In genomic region chr4:1042352-1043025, GRCh38 we compare ENCODE assay signal across 27 cellular contexts. TPM values are rescaled to one million over a fixed set of nuclear protein-coding genes. Genes with fewer than 3 reads are reported as not detected.
A peak's percentile ranks its signal among the peaks of the same experiment; 100 is the strongest.
DNase-seq lines count a peak whose midpoint lies in the region; ATAC-seq and TF ChIP-seq lines count a peak whose summit lies in the region.
"Had no signal": no experiment of that assay in that cellular context is flagged by ENCODE, and none has a peak within 500 bp of the region (broad histone marks: within the 10 kb centered on the region; RNA-seq: fewer than 3 reads in every experiment).

No MANE protein-coding gene starts in this region.

- DNase-seq in natural killer cell treated with Interleukin-12 subunit alpha and Interleukin-12 subunit beta and Interleukin-15 and Interleukin-18, amount 100 ng/mL, for 72 hours (ENCODE audit: low spot score): peak; percentile 46
- DNase-seq in natural killer cell (no peak), adipocyte (ENCODE audit: low read depth) (no peak), EL (no peak), HT-29 (ENCODE audit: low spot score) (no peak), ecto neural progenitor cell (ENCODE audit: low spot score) (no peak)
- DNase-seq in activated CD4-positive, alpha-beta T cell treated with anti-CD3 and anti-CD28 coated beads, Interleukin-2, amount 10 ng/mL, durations not matched to agents 24 days and 14 days: no peak
- DNase-seq: activated CD8-positive, alpha-beta memory T cell treated with anti-CD3 and anti-CD28 coated beads, Interleukin-2, amount 50 U/mL, for 48 hours; activated CD8-positive, alpha-beta T cell treated with anti-CD3 and anti-CD28 coated beads for 36 hours; activated naive CD4-positive, alpha-beta T cell treated with Interleukin-2 at 50 U/mL for 16 hours; BE2C; gastrocnemius medialis; left colon; MV-4-11; NCI-H146; NCI-H226; stimulated activated CD4-positive, alpha-beta T cell treated with anti-CD3 and anti-CD28 coated beads, Interleukin-4, amount 100 ng/mL, for 4 hours; SW 1271; upper lobe of right lung had no signal

- no peak for ATAC-seq in natural killer cell treated with Interleukin-12 subunit alpha and Interleukin-12 subunit beta and Interleukin-15 and Interleukin-18, amount 100 ng/mL, for 72 hours
- no peak for ATAC-seq in natural killer cell
- ATAC-seq: body of pancreas, gastrocnemius medialis had no signal

- peak overlapping the region; percentile 64 for H3K9ac ChIP-seq in adipocyte (ENCODE audit: low read length)

- peaks cover 4 to 10% of the 10 kb centered on the region in 2 donors for H3K4me1 Mint-ChIP-seq in natural killer cell treated with Interleukin-12 subunit alpha and Interleukin-12 subunit beta and Interleukin-15 and Interleukin-18, amount 100 ng/mL, for 72 hours (ENCODE audit: low read depth in 2 of 2)
- H3K4me1 Mint-ChIP-seq in natural killer cell (peaks cover 0 to 4% of the 10 kb centered on the region in 2 donors), nephron (peaks cover 39% of the 10 kb centered on the region)
- peaks cover 3% of the 10 kb centered on the region for H3K4me1 Mint-ChIP-seq in activated CD4-positive, alpha-beta T cell treated with anti-CD3 and anti-CD28 coated beads, Interleukin-2, amount 10 ng/mL, durations not matched to agents 24 days and 14 days

- H3K4me1 ChIP-seq in adipocyte (ENCODE audit: control insufficient read depth, insufficient read depth, low read length): peaks cover 64% of the 10 kb centered on the region
- H3K4me1 ChIP-seq: BE2C had no signal

- H3K36me3 ChIP-seq in adipocyte (ENCODE audit: control insufficient read depth, insufficient read depth, low read length, severe bottlenecking): no peaks in the 10 kb centered on the region
- H3K36me3 ChIP-seq: BE2C, gastrocnemius medialis, HAP-1, neutrophil, prostate gland, upper lobe of right lung had no signal

- no peaks in the 10 kb centered on the region for H3K36me3 Mint-ChIP-seq in natural killer cell treated with Interleukin-12 subunit alpha and Interleukin-12 subunit beta and Interleukin-15 and Interleukin-18, amount 100 ng/mL, for 72 hours
- H3K36me3 Mint-ChIP-seq in natural killer cell (no peaks in the 10 kb centered on the region), nephron (ENCODE audit: low read depth) (no peaks in the 10 kb centered on the region)
- H3K36me3 Mint-ChIP-seq in activated CD4-positive, alpha-beta T cell treated with anti-CD3 and anti-CD28 coated beads, Interleukin-2, amount 10 ng/mL, durations not matched to agents 24 days and 14 days (ENCODE audit: low read depth): peaks cover 2% of the 10 kb centered on the region
- H3K36me3 Mint-ChIP-seq: CD8-positive, alpha-beta memory T cell had no signal

- no peak overlapping the region for H3K27ac Mint-ChIP-seq in natural killer cell treated with Interleukin-12 subunit alpha and Interleukin-12 subunit beta and Interleukin-15 and Interleukin-18, amount 100 ng/mL, for 72 hours
- H3K27ac Mint-ChIP-seq in natural killer cell (no peak overlapping the region), nephron (peak overlapping the region in 2 of 3 experiments; percentile 61 to 99)
- H3K27ac Mint-ChIP-seq in activated CD4-positive, alpha-beta T cell treated with anti-CD3 and anti-CD28 coated beads, Interleukin-2, amount 10 ng/mL, durations not matched to agents 24 days and 14 days: no peak overlapping the region
- H3K27ac Mint-ChIP-seq: activated CD8-positive, alpha-beta T cell treated with anti-CD3 and anti-CD28 coated beads for 36 hours had no signal

- no peaks in the 10 kb centered on the region for H3K9me3 ChIP-seq in adipocyte (ENCODE audit: control insufficient read depth, low read length)
- H3K9me3 ChIP-seq: BE2C, body of pancreas, gastrocnemius medialis, HAP-1, neutrophil, prostate gland, upper lobe of right lung had no signal

- H3K9me3 Mint-ChIP-seq in natural killer cell treated with Interleukin-12 subunit alpha and Interleukin-12 subunit beta and Interleukin-15 and Interleukin-18, amount 100 ng/mL, for 72 hours: no peaks in the 10 kb centered on the region
- H3K9me3 Mint-ChIP-seq in natural killer cell (no peaks in the 10 kb centered on the region), nephron (no peaks in the 10 kb centered on the region)
- H3K9me3 Mint-ChIP-seq in activated CD4-positive, alpha-beta T cell treated with anti-CD3 and anti-CD28 coated beads, Interleukin-2, amount 10 ng/mL, durations not matched to agents 24 days and 14 days: no peaks in the 10 kb centered on the region
- H3K9me3 Mint-ChIP-seq: activated CD8-positive, alpha-beta T cell treated with anti-CD3 and anti-CD28 coated beads for 36 hours; CD8-positive, alpha-beta memory T cell had no signal

- no peak overlapping the region for H3K4me3 ChIP-seq in adipocyte (ENCODE audit: low read length)
- H3K4me3 ChIP-seq: body of pancreas, gastrocnemius medialis, HAP-1, hepatocyte, prostate gland, upper lobe of right lung had no signal

- H3K27me3 ChIP-seq in adipocyte (replicated peaks; ENCODE audit: control insufficient read depth, insufficient read depth, low read length): no peaks in the 10 kb centered on the region
- H3K27me3 ChIP-seq: hepatocyte had no signal

- intact Hi-C loops in natural killer cell (cut with micrococcal nuclease): no loop called here
- intact Hi-C loops in activated CD4-positive, alpha-beta T cell treated with anti-CD3 and anti-CD28 coated beads, Interleukin-2, amount 10 ng/mL, durations not matched to agents 24 days and 14 days (cut with micrococcal nuclease): no loop called here

- H3K27me3 Mint-ChIP-seq in natural killer cell treated with Interleukin-12 subunit alpha and Interleukin-12 subunit beta and Interleukin-15 and Interleukin-18, amount 100 ng/mL, for 72 hours: peaks cover 8 to 10% of the 10 kb centered on the region in 2 donors
- peaks cover 14 to 19% of the 10 kb centered on the region in 2 donors for H3K27me3 Mint-ChIP-seq in natural killer cell (ENCODE audit: low read depth in 2 of 2)
- H3K27me3 Mint-ChIP-seq in nephron (ENCODE audit: low read depth): peaks cover 28% of the 10 kb centered on the region
- H3K27me3 Mint-ChIP-seq in activated CD4-positive, alpha-beta T cell treated with anti-CD3 and anti-CD28 coated beads, Interleukin-2, amount 10 ng/mL, durations not matched to agents 24 days and 14 days: peaks cover 17% of the 10 kb centered on the region

- no peak overlapping the region for H3K4me3 Mint-ChIP-seq in natural killer cell treated with Interleukin-12 subunit alpha and Interleukin-12 subunit beta and Interleukin-15 and Interleukin-18, amount 100 ng/mL, for 72 hours
- H3K4me3 Mint-ChIP-seq in natural killer cell (no peak overlapping the region), nephron (no peak overlapping the region)
- no peak overlapping the region for H3K4me3 Mint-ChIP-seq in activated CD4-positive, alpha-beta T cell treated with anti-CD3 and anti-CD28 coated beads, Interleukin-2, amount 10 ng/mL, durations not matched to agents 24 days and 14 days
- H3K4me3 Mint-ChIP-seq: activated CD8-positive, alpha-beta T cell treated with anti-CD3 and anti-CD28 coated beads for 36 hours; activated T-helper 1 cell treated with anti-CD3 and anti-CD28 coated beads, Interleukin-12 subunit alpha, Interleukin-12 subunit beta, Interleukin-2, Interleukin-4 antibody, amounts not matched to agents 30 ng/mL and 10 ng/mL and 1 ng/mL, durations not matched to agents 14 hours and 24 hours and 36 hours; CD8-positive, alpha-beta memory T cell had no signal

- TF ChIP-seq CTCF in natural killer cell (IDR thresholded peaks at IDR 0.05) (no peak), nephron (IDR thresholded peaks at IDR 0.05; ENCODE audit: unreplicated experiment in 3 of 3) (no peak)

RNA-seq across cellular contexts. Expression of gene FGFRL1, which starts 31.1 kb away (rescaled TPM):
- total RNA-seq in natural killer cell treated with Interleukin-12 subunit alpha and Interleukin-12 subunit beta and Interleukin-15 and Interleukin-18, amount 100 ng/mL, for 72 hours: 10 to 100 TPM; 15.2 to 16.6 TPM
- 10 to 100 TPM; 28.0 to 39.8 (median 32.5) TPM for total RNA-seq in natural killer cell
- 74.9 and 76.9 TPM in 2 replicates for total RNA-seq in HT-29 (2014; rRNA removed; shearing (Covaris generic))
- total RNA-seq in activated CD4-positive, alpha-beta T cell treated with anti-CD3 and anti-CD28 coated beads, Interleukin-2, amount 10 ng/mL, durations not matched to agents 24 days and 14 days: 18.2 and 18.9 TPM in 2 replicates

RNA-seq across cellular contexts. Expression of gene SLC26A1, which starts 49.3 kb away (rescaled TPM):
- under 1 TPM in 1 of 2 donors, not detected in 1; 0.88 TPM for total RNA-seq in natural killer cell treated with Interleukin-12 subunit alpha and Interleukin-12 subunit beta and Interleukin-15 and Interleukin-18, amount 100 ng/mL, for 72 hours
- under 1 TPM; 0.19 to 0.80 (median 0.61) TPM for total RNA-seq in natural killer cell
- 5.8 and 6.2 TPM in 2 replicates for total RNA-seq in HT-29 (2014; rRNA removed; shearing (Covaris generic))
- 0.26 TPM in 1 of 2 replicates, not detected in the other for total RNA-seq in activated CD4-positive, alpha-beta T cell treated with anti-CD3 and anti-CD28 coated beads, Interleukin-2, amount 10 ng/mL, durations not matched to agents 24 days and 14 days
- total RNA-seq: CD8-positive, alpha-beta memory T cell had no signal

RNA-seq across cellular contexts. Expression of gene IDUA, which starts 55.6 kb away (rescaled TPM):
- total RNA-seq in natural killer cell treated with Interleukin-12 subunit alpha and Interleukin-12 subunit beta and Interleukin-15 and Interleukin-18, amount 100 ng/mL, for 72 hours: 10 to 100 TPM; 15.7 to 17.5 TPM
- 10 to 100 TPM; 38.7 to 43.6 (median 43.0) TPM for total RNA-seq in natural killer cell
- total RNA-seq in HT-29 (2014; rRNA removed; shearing (Covaris generic)): 39.7 and 53.5 TPM in 2 replicates
- 30.4 and 31.2 TPM in 2 replicates for total RNA-seq in activated CD4-positive, alpha-beta T cell treated with anti-CD3 and anti-CD28 coated beads, Interleukin-2, amount 10 ng/mL, durations not matched to agents 24 days and 14 days

Comparison
In these comparisons a context has a peak if more than half of its experiments do, and no peak if none do; other contexts are left out.
1. H3K27ac Mint-ChIP-seq: peak in nephron (2 of 3); none in natural killer cell treated with Interleukin-12 subunit alpha and Interleukin-12 subunit beta and Interleukin-15 and Interleukin-18, amount 100 ng/mL, for 72 hours (0 of 2), natural killer cell (0 of 2) and activated CD4-positive, alpha-beta T cell treated with anti-CD3 and anti-CD28 coated beads, Interleukin-2, amount 10 ng/mL, durations not matched to agents 24 days and 14 days (single experiment).